ENCODE assay signal across 24 cellular contexts in genomic region chr1:20921285-20921684, GRCh38.
DNase-seq lines count a peak whose midpoint lies in the region; ATAC-seq, FAIRE-seq and TF ChIP-seq lines count a peak whose summit lies in the region.
"Had no signal": no experiment of that assay in that cellular context is flagged by ENCODE, and none has a peak within 500 bp of the region (broad histone marks: within the 10 kb centered on the region; RNA-seq: fewer than 3 reads in every experiment).

No MANE protein-coding gene starts in this region.

- 90% methylated on average over 3 of the region's 3 CpGs; no CpG with 5 or more reads in 1 of the 2 experiments for WGBS in H1 (ENCODE audit: extremely low coverage in 1 of 2, insufficient coverage in 1 of 2, insufficient read length in 1 of 2, insufficient replicate concordance in 2 of 2, low coverage in 1 of 2, low lambda C conversion rate in 2 of 2, missing lambda C conversion rate in 1 of 2), 2 experiments
- WGBS in mesenchymal stem cell: 63% methylated on average over 3 of the region's 3 CpGs

- no peak overlapping the region for H3K27ac Mint-ChIP-seq in immature natural killer cell
- H3K27ac Mint-ChIP-seq: CD14-positive monocyte had no signal

- TF ChIP-seq EP300 in H1 (IDR thresholded peaks at IDR 0.05; ENCODE audit: borderline replicate concordance in 1 of 2, low read depth in 2 of 2, low read length in 2 of 2): no peak

- H3K23ac ChIP-seq in H1 (ENCODE audit: insufficient read length) (no peak overlapping the region), mesenchymal stem cell (ENCODE audit: low read length in 2 of 2) (no peak overlapping the region)

- no peak overlapping the region for H3K14ac ChIP-seq in H1 (ENCODE audit: insufficient read length)
- no peak overlapping the region for H3K14ac ChIP-seq in mesenchymal stem cell (ENCODE audit: low read length in 2 of 2)

- H3K27me3 Mint-ChIP-seq in immature natural killer cell (ENCODE audit: low read depth in 3 of 3): peaks cover 0 to 2% (median 0%) of the 10 kb centered on the region in 3 donors

- H3K79me1 ChIP-seq in H1 (ENCODE audit: low read depth, low read length) (no peaks in the 10 kb centered on the region), mesenchymal stem cell (replicated peaks; ENCODE audit: low read length, poor library complexity, severe bottlenecking) (peaks cover 13% of the 10 kb centered on the region)

- H3K9me3 ChIP-seq in AG04450 (ENCODE audit: control insufficient read depth, insufficient read depth, low read length) (no peaks in the 10 kb centered on the region), SJCRH30 (replicated peaks) (no peaks in the 10 kb centered on the region), H1 (ENCODE audit: insufficient read depth in 2 of 2, low read depth in 1 of 2, low read length in 1 of 2) (no peaks in the 10 kb centered on the region), mesenchymal stem cell (ENCODE audit: control insufficient read depth, low read length) (no peaks in the 10 kb centered on the region)
- H3K9me3 ChIP-seq: MG63 had no signal

- no peaks in the 10 kb centered on the region for H3K79me2 ChIP-seq in H1 (ENCODE audit: control insufficient read depth in 1 of 2, insufficient read depth in 2 of 2, low read length in 2 of 2)

- H3K18ac ChIP-seq in H1 (ENCODE audit: extremely low read depth, low read length) (no peak overlapping the region), mesenchymal stem cell (ENCODE audit: low read depth in 1 of 2, low read length in 2 of 2) (no peak overlapping the region)

- H3K4me3 ChIP-seq in AG04450 (ENCODE audit: low read depth, low read length): no peak overlapping the region
- no peak overlapping the region for H3K4me3 ChIP-seq in SJCRH30
- no peak overlapping the region for H3K4me3 ChIP-seq in H1 (ENCODE audit: extremely low read depth in 1 of 4, insufficient read depth in 2 of 4, low read depth in 3 of 4, low read length in 4 of 4)
- H3K4me3 ChIP-seq in mesenchymal stem cell (ENCODE audit: insufficient read depth in 1 of 2, low read depth in 1 of 2, low read length in 2 of 2): no peak overlapping the region
- H3K4me3 ChIP-seq: MG63 had no signal

- peaks cover 18% of the 10 kb centered on the region for H3K4me1 ChIP-seq in SJCRH30
- no peaks in the 10 kb centered on the region for H3K4me1 ChIP-seq in H1 (replicated peaks in 1 of 4; ENCODE audit: control insufficient read depth in 3 of 4, insufficient read depth in 4 of 4, low read length in 3 of 4)
- peaks cover 2% of the 10 kb centered on the region for H3K4me1 ChIP-seq in mesenchymal stem cell (ENCODE audit: control insufficient read depth, insufficient read depth, low read depth, low read length)

- no peaks in the 10 kb centered on the region for H3K36me3 ChIP-seq in SJCRH30
- no peaks in the 10 kb centered on the region for H3K36me3 ChIP-seq in H1 (ENCODE audit: control insufficient read depth in 2 of 4, insufficient read depth in 4 of 4, low read length in 3 of 4)
- peaks cover 0 to 12% of the 10 kb centered on the region in 2 experiments for H3K36me3 ChIP-seq in mesenchymal stem cell (ENCODE audit: control insufficient read depth in 1 of 2, insufficient read depth in 2 of 2, low read depth in 1 of 2, low read length in 2 of 2)
- H3K36me3 ChIP-seq: MG63 had no signal

- no peak for TF ChIP-seq CTCF in AG04450 (IDR thresholded peaks at IDR 0.05; ENCODE audit: low read depth, low read length)
- no peak for TF ChIP-seq CTCF in H1 (IDR thresholded peaks at IDR 0.05; ENCODE audit: control extremely low read depth in 1 of 3, insufficient read depth in 1 of 3, low read depth in 1 of 3, low read length in 3 of 3)

- H4K91ac ChIP-seq in H1 (replicated peaks; ENCODE audit: insufficient read length, low read length): no peak overlapping the region
- H4K91ac ChIP-seq in mesenchymal stem cell (ENCODE audit: low read length): no peak overlapping the region

- H2AFZ ChIP-seq in H1 (ENCODE audit: low read length) (no peak overlapping the region), mesenchymal stem cell (ENCODE audit: low read depth, low read length) (no peak overlapping the region)

- ATAC-seq in GM19467 (IDR thresholded peaks at IDR 0.05; ENCODE audit: unreplicated experiment) (no peak), HG03097 (IDR thresholded peaks at IDR 0.05; ENCODE audit: low FRiP score, unreplicated experiment) (no peak)

- H3K27me3 ChIP-seq in AG04450 (ENCODE audit: control insufficient read depth, insufficient read depth, low read length) (no peaks in the 10 kb centered on the region), SJCRH30 (no peaks in the 10 kb centered on the region), H1 (replicated peaks in 1 of 4; ENCODE audit: control insufficient read depth in 3 of 4, extremely low read depth in 1 of 4, insufficient read depth in 3 of 4, low read length in 3 of 4) (no peaks in the 10 kb centered on the region), mesenchymal stem cell (ENCODE audit: control insufficient read depth in 1 of 2, insufficient read depth in 1 of 2, low read length in 2 of 2) (no peaks in the 10 kb centered on the region)
- H3K27me3 ChIP-seq: MG63 had no signal

- peaks cover 0 to 1% of the 10 kb centered on the region in 2 experiments for H4K20me1 ChIP-seq in H1 (replicated peaks in 1 of 2; ENCODE audit: control insufficient read depth in 1 of 2, insufficient read depth in 2 of 2, low read length in 2 of 2)

- DNase-seq in AG04450 (ENCODE audit: low read depth, low spot score) (peak; percentile 4), SJCRH30 (peak; percentile 74 to 93), H1 (ENCODE audit: low read depth in 1 of 2, low spot score in 2 of 2) (no peak), mesenchymal stem cell (peak; percentile 37), immature natural killer cell (no peak), germinal center (ENCODE audit: low spot score) (no peak)
- DNase-seq: 8988T, DMS79, H7, Kasumi-1, MG63, NCI-H1417, NCI-H1694 treated with DMSO at 0.1 percent for 48 hours, NCI-H2081 treated with DMSO at 0.1 percent for 48 hours, NCI-H2171 treated with DMSO at 0.1 percent for 48 hours, NCI-H524 treated with DMSO at 0.1 percent for 48 hours, NCI-H82, OCI-M1, Right ventricle myocardium superior had no signal

- no peak for TF ChIP-seq RAD21 in H1 (IDR thresholded peaks at IDR 0.05 in 1 of 2, conservative IDR thresholded peaks at IDR 0.05 in 1 of 2; ENCODE audit: low read depth in 2 of 2, low read length in 2 of 2)

- H3K23me2 ChIP-seq in H1 (ENCODE audit: low read depth, low read length): no peaks in the 10 kb centered on the region

- H3K56ac ChIP-seq in H1 (replicated peaks; ENCODE audit: insufficient read length, low read depth, low read length): no peak overlapping the region

- H2BK15ac ChIP-seq in H1 (ENCODE audit: low read length) (no peak overlapping the region), mesenchymal stem cell (ENCODE audit: low read depth, poor library complexity, severe bottlenecking) (no peak overlapping the region)

- H2BK5ac ChIP-seq in H1 (ENCODE audit: low read depth, low read length): no peak overlapping the region
- H2BK5ac ChIP-seq in mesenchymal stem cell (ENCODE audit: low read depth, low read length, poor library complexity, severe bottlenecking): no peak overlapping the region

- peaks cover 0 to 4% (median 0%) of the 10 kb centered on the region in 3 donors for H3K36me3 Mint-ChIP-seq in immature natural killer cell

- POLR2A ChIA-PET in AG04450 (lab: Yijun Ruan, JAX): interaction anchor here (0.6 to 0.8 kb wide), 2 partner anchors 28 to 135 kb away, joined by 3 read pairs; partner anchors contain the start of gene HP1BP3
- POLR2A ChIA-PET in H1 (lab: Charles Lee; ENCODE audit: partially characterized antibody): no interaction called here

- H2BK120ac ChIP-seq in H1 (replicated peaks; ENCODE audit: low read depth, low read length) (no peak overlapping the region), mesenchymal stem cell (ENCODE audit: low read depth, low read length) (no peak overlapping the region)

- no peak overlapping the region for H2AK5ac ChIP-seq in H1 (ENCODE audit: low read depth, low read length)
- H2AK5ac ChIP-seq in mesenchymal stem cell (ENCODE audit: low read length, severe bottlenecking): no peak overlapping the region

- peak; percentile 7 for FAIRE-seq in H1 (lab: Jason Lieb, UNC)
- FAIRE-seq: D721Med, GM12891 had no signal

- H2BK20ac ChIP-seq in H1 (ENCODE audit: low read length): no peak overlapping the region

- H3K4me1 Mint-ChIP-seq in immature natural killer cell: peaks cover 2 to 9% of the 10 kb centered on the region in 2 donors
- H3K4me1 Mint-ChIP-seq: CD14-positive monocyte had no signal

- H3K4ac ChIP-seq in H1 (replicated peaks; ENCODE audit: insufficient read length, low read depth, low read length) (no peak overlapping the region), mesenchymal stem cell (ENCODE audit: low read depth in 1 of 2, low read length in 2 of 2) (no peak overlapping the region)

- CTCF ChIA-PET in AG04450 (lab: Charles Lee): interaction anchor here (0.5 kb wide), 1 partner anchor 275 kb away, joined by 4 read pairs; no protein-coding TSS in a partner anchor
- CTCF ChIA-PET in H1 (lab: Charles Lee; ENCODE audit: partially characterized antibody): interaction anchor here (0.9 to 1.7 kb wide), 3 partner anchors 9 to 91 kb away, joined by 3 to 4 read pairs (median 3); no protein-coding TSS in a partner anchor

- H2BK12ac ChIP-seq in H1 (ENCODE audit: low read depth, low read length) (no peak overlapping the region), mesenchymal stem cell (ENCODE audit: low read length in 2 of 2) (no peak overlapping the region)

- no peak for TF ChIP-seq POLR2A in H1 (IDR thresholded peaks at IDR 0.05; ENCODE audit: control extremely low read depth in 1 of 2, low read depth in 2 of 2, low read length in 2 of 2)

- H3K4me2 ChIP-seq in H1 (ENCODE audit: insufficient read depth in 1 of 2, low read depth in 2 of 2, low read length in 2 of 2) (no peak overlapping the region), mesenchymal stem cell (ENCODE audit: low read length, poor library complexity, severe bottlenecking) (no peak overlapping the region)

- no peak overlapping the region for H4K5ac ChIP-seq in H1 (ENCODE audit: insufficient read length, low read depth, low read length)

- H4K8ac ChIP-seq in H1 (ENCODE audit: extremely low read depth, insufficient read depth, low read length): no peak overlapping the region
- H4K8ac ChIP-seq in mesenchymal stem cell (ENCODE audit: low read length): no peak overlapping the region

- no peak overlapping the region for H3K9ac ChIP-seq in H1 (replicated peaks in 1 of 4; ENCODE audit: extremely low read depth in 1 of 4, low read depth in 3 of 4, low read length in 3 of 4)
- no peak overlapping the region for H3K9ac ChIP-seq in mesenchymal stem cell (ENCODE audit: low read length)

- H3K27ac ChIP-seq in AG04450 (ENCODE audit: low read depth, low read length) (no peak overlapping the region), SJCRH30 (peak overlapping the region; percentile 78), H1 (ENCODE audit: low read depth, low read length) (no peak overlapping the region), mesenchymal stem cell (ENCODE audit: low read length, poor library complexity, severe bottlenecking) (peak overlapping the region; percentile 23)

- no peaks in the 10 kb centered on the region for H3K9me3 Mint-ChIP-seq in immature natural killer cell
- H3K9me3 Mint-ChIP-seq: CD14-positive monocyte had no signal

- no peak overlapping the region for H3K4me3 Mint-ChIP-seq in immature natural killer cell
- H3K4me3 Mint-ChIP-seq: CD14-positive monocyte had no signal

TF ChIP-seq in H1, 55 proteins besides CTCF, POLR2A, EP300 and RAD21 (continues in another document):
- TF ChIP-seq BACH1 (IDR thresholded peaks at IDR 0.05; ENCODE audit: low read length) (no peak), PHF8 (conservative IDR thresholded peaks at IDR 0.05; ENCODE audit: low read depth, low read length) (no peak)

Comparison
In these comparisons a context has a peak if more than half of its experiments do, and no peak if none do; other contexts are left out.
1. DNase-seq: peak in AG04450 (single experiment), SJCRH30 (2 of 2) and mesenchymal stem cell (single experiment); none in H1 (0 of 2), immature natural killer cell (0 of 3) and germinal center (single experiment).
2. H3K27ac ChIP-seq: peak in SJCRH30 (single experiment) and mesenchymal stem cell (single experiment); none in AG04450 (single experiment) and H1 (single experiment).